In the genomic region with DNA sequence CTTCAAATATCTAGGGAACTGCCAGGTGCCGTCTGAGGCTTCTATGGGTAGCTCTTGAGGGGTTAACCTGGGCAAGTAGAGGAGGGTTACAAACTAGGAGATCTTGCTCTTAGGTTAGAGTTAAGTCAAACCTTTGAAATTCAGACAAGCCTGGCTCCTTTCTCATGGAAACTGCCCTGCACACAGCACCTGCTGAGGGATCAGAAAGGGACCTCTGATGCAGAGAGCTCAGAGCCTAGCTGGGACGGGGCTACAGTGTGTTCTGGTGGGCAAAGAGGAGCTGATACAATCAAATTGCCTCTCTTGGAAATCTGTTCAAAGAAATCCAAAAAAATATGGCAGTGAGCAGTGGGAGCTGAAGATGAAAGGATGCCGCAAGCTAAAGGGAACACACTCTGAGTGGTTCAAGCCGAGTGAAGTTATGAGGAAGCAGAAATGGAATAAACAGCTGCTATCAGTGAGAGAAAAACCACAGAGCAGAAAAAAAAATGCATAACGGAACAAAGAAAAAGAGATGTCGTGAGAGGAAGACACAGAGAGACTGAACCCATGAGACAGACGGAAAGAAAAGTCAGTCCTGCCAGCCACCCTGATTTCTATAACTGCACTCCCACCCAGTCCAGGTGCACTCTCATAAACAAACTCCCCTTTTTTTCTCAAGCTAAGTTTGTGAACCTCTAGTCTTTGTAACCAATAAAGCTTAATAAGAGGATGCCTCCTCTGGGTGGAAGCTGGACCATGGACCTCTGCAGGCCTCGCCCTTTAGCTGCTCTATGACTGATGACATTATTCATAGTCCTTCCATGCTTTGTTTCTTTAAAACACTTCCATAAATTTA, we compare ENCODE assay signal across 12 cellular contexts. TPM values are rescaled to one million over a fixed set of nuclear protein-coding genes. Genes with fewer than 3 reads are reported as not detected.
DNase-seq lines count a peak whose midpoint lies in the region; ATAC-seq, FAIRE-seq and TF ChIP-seq lines count a peak whose summit lies in the region.
"Had no signal": no experiment of that assay in that cellular context is flagged by ENCODE, and none has a peak within 500 bp of the region (broad histone marks: within the 10 kb centered on the region; RNA-seq: fewer than 3 reads in every experiment).

No MANE protein-coding gene starts in this region.

- no peak overlapping the region for H3K23ac ChIP-seq in neuronal stem cell (ENCODE audit: low read depth, low read length, poor library complexity)

- DNase-seq in GM12892 (ENCODE audit: insufficient read length), result no peak
- DNase-seq in KBM-7, result peak; percentile 96
- peak; percentile 26 for DNase-seq in activated CD8-positive, alpha-beta T cell treated with anti-CD3 and anti-CD28 coated beads, Interleukin-2, amount 10 ng/mL, durations not matched to agents 7 days and 5 days
- no peak for DNase-seq in neuronal stem cell (ENCODE audit: low spot score)
- no peak for DNase-seq in right lobe of liver
- no peak for DNase-seq in cerebellar cortex (ENCODE audit: low spot score)
- DNase-seq: NCI-H1105 treated with DMSO at 0.1 percent for 48 hours had no signal

- in situ Hi-C loops in KBM-7 (cut with MboI; ENCODE audit: low pct_unique_long_range_greater_than_20kb, low sequenced_read_pairs), result no loop called here

- intact Hi-C loops in right lobe of liver (cut with DNase I), result no loop called here

- H3K4me3 ChIP-seq in mucosa of rectum (ENCODE audit: low read length in 2 of 2) (no peak overlapping the region), neuronal stem cell (ENCODE audit: low read length in 2 of 2) (no peak overlapping the region), right lobe of liver (no peak overlapping the region)
- H3K4me3 ChIP-seq: SJSA1 had no signal

- no CpG with 5 or more reads among the region's 8 CpGs for WGBS in neuronal stem cell (ENCODE audit: extremely low coverage in 2 of 2, insufficient read length in 2 of 2, insufficient replicate concordance in 1 of 2), 2 donors
- WGBS in right lobe of liver (ENCODE audit: insufficient coverage, low coverage, low lambda C conversion rate, missing lambda C conversion rate), result 58% methylated on average over 5 of the region's 8 CpGs

- no peak overlapping the region for H3K14ac ChIP-seq in neuronal stem cell (ENCODE audit: low read length)

- no peak for TF ChIP-seq CTCF in right lobe of liver (IDR thresholded peaks at IDR 0.05)

- H3K4me2 ChIP-seq in neuronal stem cell (ENCODE audit: insufficient read depth, low read length, poor library complexity, severe bottlenecking), result no peak overlapping the region

- CTCF ChIA-PET in activated CD8-positive, alpha-beta T cell treated with anti-CD3 and anti-CD28 coated beads, Interleukin-2, amount 10 ng/mL, durations not matched to agents 7 days and 5 days (lab: Charles Lee), result interaction anchor here (0.6 to 2.9 kb wide), 10 partner anchors 8 to 152 kb away, joined by 3 to 26 read pairs (median 4); a partner anchor contains a TSS

- FAIRE-seq in GM12892 (lab: Jason Lieb, UNC), result peak; percentile 9

- TF ChIP-seq POLR2A in GM12892 (IDR thresholded peaks at IDR 0.05; ENCODE audit: low read depth, low read length), result no peak
- TF ChIP-seq POLR2A in right lobe of liver (IDR thresholded peaks at IDR 0.05), result no peak

- H2BK5ac ChIP-seq in neuronal stem cell (ENCODE audit: low read length), result no peak overlapping the region

- H3K4ac ChIP-seq in neuronal stem cell (ENCODE audit: low read length), result no peak overlapping the region

- H3K4me1 Mint-ChIP-seq in activated CD8-positive, alpha-beta T cell treated with anti-CD3 and anti-CD28 coated beads, Interleukin-2, amount 10 ng/mL, durations not matched to agents 7 days and 5 days (ENCODE audit: low read depth), result peaks cover 19% of the 10 kb centered on the region
- H3K4me1 Mint-ChIP-seq: brain had no signal

- H3K9ac ChIP-seq in mucosa of rectum (ENCODE audit: low read depth in 1 of 2, low read length in 2 of 2) (no peak overlapping the region), neuronal stem cell (ENCODE audit: low read depth, low read length, poor library complexity) (no peak overlapping the region)

- no peak overlapping the region for H2AFZ ChIP-seq in neuronal stem cell (ENCODE audit: low read length)

- no peaks in the 10 kb centered on the region for H3K9me3 Mint-ChIP-seq in activated CD8-positive, alpha-beta T cell treated with anti-CD3 and anti-CD28 coated beads, Interleukin-2, amount 10 ng/mL, durations not matched to agents 7 days and 5 days (ENCODE audit: insufficient read depth)
- H3K9me3 Mint-ChIP-seq: brain had no signal

- peak overlapping the region; percentile 16 for H3K4me3 Mint-ChIP-seq in activated CD8-positive, alpha-beta T cell treated with anti-CD3 and anti-CD28 coated beads, Interleukin-2, amount 10 ng/mL, durations not matched to agents 7 days and 5 days
- H3K4me3 Mint-ChIP-seq: brain had no signal

- H3K27ac Mint-ChIP-seq in activated CD8-positive, alpha-beta T cell treated with anti-CD3 and anti-CD28 coated beads, Interleukin-2, amount 10 ng/mL, durations not matched to agents 7 days and 5 days, result peak overlapping the region; percentile 80

- H2BK12ac ChIP-seq in neuronal stem cell (ENCODE audit: low read length), result no peak overlapping the region

- no peak overlapping the region for H2AK5ac ChIP-seq in neuronal stem cell (ENCODE audit: low read depth, low read length)

- no peak overlapping the region for H4K91ac ChIP-seq in neuronal stem cell (ENCODE audit: low read depth, low read length, poor library complexity)

- H3K27me3 ChIP-seq in mucosa of rectum (ENCODE audit: control insufficient read depth in 2 of 2, insufficient read depth in 2 of 2, low read length in 2 of 2) (no peaks in the 10 kb centered on the region), neuronal stem cell (ENCODE audit: control insufficient read depth in 3 of 3, insufficient read depth in 3 of 3, low read depth in 1 of 3, low read length in 3 of 3) (no peaks in the 10 kb centered on the region), right lobe of liver (no peaks in the 10 kb centered on the region)
- H3K27me3 ChIP-seq: SJSA1 had no signal

- peaks cover 27 to 39% of the 10 kb centered on the region in 2 donors for H3K36me3 ChIP-seq in mucosa of rectum (ENCODE audit: control insufficient read depth in 2 of 2, insufficient read depth in 2 of 2, low read length in 2 of 2)
- H3K36me3 ChIP-seq in neuronal stem cell (replicated peaks in 1 of 2; ENCODE audit: control insufficient read depth in 2 of 2, insufficient read depth in 2 of 2, low read length in 2 of 2), result peaks cover 35 to 93% of the 10 kb centered on the region in 2 donors
- H3K36me3 ChIP-seq in right lobe of liver, result peaks cover 0 to 53% (median 10%) of the 10 kb centered on the region in 4 donors

- no peak overlapping the region for H3K18ac ChIP-seq in neuronal stem cell (ENCODE audit: low read length)

- POLR2A ChIA-PET in activated CD8-positive, alpha-beta T cell treated with anti-CD3 and anti-CD28 coated beads, Interleukin-2, amount 10 ng/mL, durations not matched to agents 7 days and 5 days (lab: Charles Lee), result interaction anchor here (1.0 to 2.4 kb wide), 7 partner anchors 9 to 76 kb away, joined by 3 to 14 read pairs (median 5); a partner anchor contains a TSS

- peaks cover 68% of the 10 kb centered on the region for H3K36me3 Mint-ChIP-seq in activated CD8-positive, alpha-beta T cell treated with anti-CD3 and anti-CD28 coated beads, Interleukin-2, amount 10 ng/mL, durations not matched to agents 7 days and 5 days (ENCODE audit: low read depth)

- peak; percentile 82 for ATAC-seq in activated CD8-positive, alpha-beta T cell treated with anti-CD3 and anti-CD28 coated beads, Interleukin-2, amount 10 ng/mL, durations not matched to agents 7 days and 5 days
- no peak for ATAC-seq in GM18868 (IDR thresholded peaks at IDR 0.05; ENCODE audit: unreplicated experiment)
- no peak for ATAC-seq in right lobe of liver
- ATAC-seq: HCT116 had no signal

- H4K8ac ChIP-seq in neuronal stem cell (ENCODE audit: low read depth, low read length), result no peak overlapping the region

- no peaks in the 10 kb centered on the region for H3K27me3 Mint-ChIP-seq in activated CD8-positive, alpha-beta T cell treated with anti-CD3 and anti-CD28 coated beads, Interleukin-2, amount 10 ng/mL, durations not matched to agents 7 days and 5 days (ENCODE audit: low read depth)
- H3K27me3 Mint-ChIP-seq: brain had no signal

- no peaks in the 10 kb centered on the region for H3K79me1 ChIP-seq in neuronal stem cell (ENCODE audit: low read depth, low read length)

- H3K9me3 ChIP-seq in mucosa of rectum (ENCODE audit: control insufficient read depth in 2 of 2, low read length in 2 of 2), result no peaks in the 10 kb centered on the region
- peaks cover 0 to 8% of the 10 kb centered on the region in 2 donors for H3K9me3 ChIP-seq in neuronal stem cell (replicated peaks in 1 of 2; ENCODE audit: control insufficient read depth in 2 of 2, insufficient read depth in 1 of 2, low read depth in 1 of 2, low read length in 2 of 2)
- no peaks in the 10 kb centered on the region for H3K9me3 ChIP-seq in right lobe of liver
- H3K9me3 ChIP-seq: SJSA1 had no signal

- H3K4me1 ChIP-seq in mucosa of rectum (ENCODE audit: control insufficient read depth in 2 of 2, insufficient read depth in 2 of 2, low read length in 2 of 2) (peaks cover 4 to 6% of the 10 kb centered on the region in 2 donors), neuronal stem cell (ENCODE audit: control insufficient read depth in 2 of 2, insufficient read depth in 1 of 2, low read depth in 1 of 2, low read length in 2 of 2) (peaks cover 0 to 2% of the 10 kb centered on the region in 2 donors), right lobe of liver (no peaks in the 10 kb centered on the region)
- H3K4me1 ChIP-seq: SJSA1 had no signal

- peak overlapping the region; percentile 19 for H3K27ac ChIP-seq in mucosa of rectum (ENCODE audit: low read depth in 2 of 2, low read length in 2 of 2)
- no peak overlapping the region for H3K27ac ChIP-seq in neuronal stem cell (replicated peaks; ENCODE audit: low read length)
- H3K27ac ChIP-seq in right lobe of liver, result no peak overlapping the region
- H3K27ac ChIP-seq: SJSA1 had no signal

- H2BK120ac ChIP-seq in neuronal stem cell (ENCODE audit: low read depth, low read length), result no peak overlapping the region

- no peak overlapping the region for H2BK15ac ChIP-seq in neuronal stem cell (ENCODE audit: low read length)

RNA-seq across cellular contexts. Expression of a gene that starts 26.6 kb away (rescaled TPM):
- 6.3 TPM for polyA plus RNA-seq in GM12892 (2012; ENCODE audit: missing spikeins)
- total RNA-seq in activated CD8-positive, alpha-beta T cell treated with anti-CD3 and anti-CD28 coated beads, Interleukin-2, amount 10 ng/mL, durations not matched to agents 7 days and 5 days, result 10 to 100 TPM in 1 of 2 experiments, 1 to 10 TPM in 1; 9.1 to 10.9 TPM
- polyA plus RNA-seq in neuronal stem cell (2013, experiment 1 of 2), result 6.6 TPM
- polyA plus RNA-seq in neuronal stem cell (2013, experiment 2 of 2), result 7.3 TPM
- total RNA-seq in right lobe of liver, result 10 to 100 TPM; 13.2 to 25.2 (median 18.6) TPM

RNA-seq across cellular contexts. Expression of a gene that starts 50.3 kb away (rescaled TPM):
- not detected for polyA plus RNA-seq in GM12892 (2012; ENCODE audit: missing spikeins)
- not detected for total RNA-seq in activated CD8-positive, alpha-beta T cell treated with anti-CD3 and anti-CD28 coated beads, Interleukin-2, amount 10 ng/mL, durations not matched to agents 7 days and 5 days
- polyA plus RNA-seq in neuronal stem cell (2013, experiment 1 of 2), result 0.91 TPM
- 1.1 TPM for polyA plus RNA-seq in neuronal stem cell (2013, experiment 2 of 2)
- under 1 TPM in 2 of 6 experiments, not detected in 4; 0.06 to 0.19 TPM for total RNA-seq in right lobe of liver

Comparison
In these comparisons a context has a peak if more than half of its experiments do, and no peak if none do; other contexts are left out.
1. DNase-seq: peak in KBM-7 (single experiment) and activated CD8-positive, alpha-beta T cell treated with anti-CD3 and anti-CD28 coated beads, Interleukin-2, amount 10 ng/mL, durations not matched to agents 7 days and 5 days (single experiment); none in GM12892 (single experiment), neuronal stem cell (single experiment), right lobe of liver (0 of 3) and cerebellar cortex (single experiment).
2. H3K27ac ChIP-seq: peak in mucosa of rectum (2 of 2); none in neuronal stem cell (single experiment) and right lobe of liver (0 of 3).